8 cellular contexts compared by ENCODE assay signal in genomic region chr15:64651573-64652260, GRCh38.
DNase-seq lines count a peak whose midpoint lies in the region; ATAC-seq lines count a peak whose summit lies in the region.

No MANE protein-coding gene starts in this region.

- H3K4me1 ChIP-seq in trophoblast cell (ENCODE audit: control insufficient read depth in 1 of 2, insufficient read depth in 2 of 2, low read length in 2 of 2), result no peaks in the 10 kb centered on the region

- peaks cover 0 to 1% of the 10 kb centered on the region in 2 experiments for H3K36me3 ChIP-seq in trophoblast cell (ENCODE audit: control insufficient read depth in 1 of 2, insufficient read depth in 2 of 2, low read length in 2 of 2)

- no peaks in the 10 kb centered on the region for H3K9me3 Mint-ChIP-seq in activated naive CD8-positive, alpha-beta T cell (ENCODE audit: low read depth)

- H3K4me2 ChIP-seq in trophoblast cell (ENCODE audit: low read length), result no peak overlapping the region

- no peak overlapping the region for H3K27ac ChIP-seq in trophoblast cell (ENCODE audit: low read depth, low read length)

- no peak overlapping the region for H3K23ac ChIP-seq in trophoblast cell (ENCODE audit: low read length)

- ATAC-seq in GM18520 (IDR thresholded peaks at IDR 0.05; ENCODE audit: unreplicated experiment), result peak; percentile 86
- peak; percentile 66 for ATAC-seq in HG02840 (IDR thresholded peaks at IDR 0.05; ENCODE audit: low FRiP score, unreplicated experiment)
- ATAC-seq in Right ventricle myocardium inferior, result no peak

- no peak overlapping the region for H3K9ac ChIP-seq in trophoblast cell (ENCODE audit: low read length)

- peak overlapping the region; percentile 48 for H3K4me3 Mint-ChIP-seq in activated naive CD8-positive, alpha-beta T cell

- peak overlapping the region; percentile 22 for H3K4ac ChIP-seq in trophoblast cell (ENCODE audit: low read depth, low read length)

- no peaks in the 10 kb centered on the region for H3K27me3 ChIP-seq in trophoblast cell (ENCODE audit: insufficient read depth, low read length)

- no peaks in the 10 kb centered on the region for H3K79me1 ChIP-seq in trophoblast cell (ENCODE audit: low read length)

- H3K4me1 Mint-ChIP-seq in activated naive CD8-positive, alpha-beta T cell (ENCODE audit: low read depth), result peaks cover 52% of the 10 kb centered on the region

- no peaks in the 10 kb centered on the region for H3K9me3 ChIP-seq in trophoblast cell (ENCODE audit: insufficient read depth, low read depth, low read length)

- no peaks in the 10 kb centered on the region for H3K79me2 ChIP-seq in trophoblast cell (ENCODE audit: control insufficient read depth, insufficient read depth, low read length, poor library complexity)

- H3K36me3 Mint-ChIP-seq in activated naive CD8-positive, alpha-beta T cell, result peaks cover 2% of the 10 kb centered on the region

- no peak overlapping the region for H2AK5ac ChIP-seq in trophoblast cell (ENCODE audit: low read length)

- H3K27ac Mint-ChIP-seq in activated naive CD8-positive, alpha-beta T cell, result peak overlapping the region; percentile 94

- intact Hi-C loops in Right ventricle myocardium inferior (cut with DNase I) (no loop called here), posterior vena cava (cut with DNase I) (loop anchor here in 1 of 2 donors (10.0 kb wide), 1 partner anchor 217 kb away; no protein-coding TSS in a partner anchor)

- DNase-seq in NCI-H774 (lab: John Stamatoyannopoulos, UW), result peak; percentile 19
- peak; percentile 28 to 63 for DNase-seq in trophoblast cell
- DNase-seq in hypothalamus (lab: John Stamatoyannopoulos, UW), result no peak
- DNase-seq in Right ventricle myocardium inferior (ENCODE audit: missing footprints), result no peak
- no peak for DNase-seq in posterior vena cava (ENCODE audit: low spot score)

- no peak overlapping the region for H4K91ac ChIP-seq in trophoblast cell (ENCODE audit: low read depth, low read length)

- H3K4me3 ChIP-seq in trophoblast cell (ENCODE audit: low read depth, low read length), result no peak overlapping the region

- H2AFZ ChIP-seq in trophoblast cell (ENCODE audit: insufficient read depth, low read length, poor library complexity), result no peak overlapping the region

- H3K27me3 Mint-ChIP-seq in activated naive CD8-positive, alpha-beta T cell, result no peaks in the 10 kb centered on the region

- no peak overlapping the region for H2BK120ac ChIP-seq in trophoblast cell (ENCODE audit: insufficient read depth, low read length, poor library complexity)

- H4K8ac ChIP-seq in trophoblast cell (ENCODE audit: low read depth, low read length), result no peak overlapping the region

- no peak overlapping the region for H4K12ac ChIP-seq in trophoblast cell (ENCODE audit: low read depth, low read length)

- no peak overlapping the region for H2BK5ac ChIP-seq in trophoblast cell (ENCODE audit: low read depth, low read length, poor library complexity)

- no peak overlapping the region for H2BK12ac ChIP-seq in trophoblast cell (ENCODE audit: low read length)

- no CpG with 5 or more reads among the region's 4 CpGs for WGBS in trophoblast cell (ENCODE audit: extremely low coverage, insufficient coverage, insufficient read length)

- H3K18ac ChIP-seq in trophoblast cell (ENCODE audit: low read length), result no peak overlapping the region

- H3K14ac ChIP-seq in trophoblast cell (ENCODE audit: low read length), result no peak overlapping the region

Comparison
In these comparisons a context has a peak if more than half of its experiments do, and no peak if none do; other contexts are left out.
1. DNase-seq: peak in NCI-H774 (single experiment) and trophoblast cell (2 of 2); none in hypothalamus (0 of 51), Right ventricle myocardium inferior (single experiment) and posterior vena cava (single experiment).